Comparison of ENCODE assay signal across 10 cellular contexts in the genomic region with DNA sequence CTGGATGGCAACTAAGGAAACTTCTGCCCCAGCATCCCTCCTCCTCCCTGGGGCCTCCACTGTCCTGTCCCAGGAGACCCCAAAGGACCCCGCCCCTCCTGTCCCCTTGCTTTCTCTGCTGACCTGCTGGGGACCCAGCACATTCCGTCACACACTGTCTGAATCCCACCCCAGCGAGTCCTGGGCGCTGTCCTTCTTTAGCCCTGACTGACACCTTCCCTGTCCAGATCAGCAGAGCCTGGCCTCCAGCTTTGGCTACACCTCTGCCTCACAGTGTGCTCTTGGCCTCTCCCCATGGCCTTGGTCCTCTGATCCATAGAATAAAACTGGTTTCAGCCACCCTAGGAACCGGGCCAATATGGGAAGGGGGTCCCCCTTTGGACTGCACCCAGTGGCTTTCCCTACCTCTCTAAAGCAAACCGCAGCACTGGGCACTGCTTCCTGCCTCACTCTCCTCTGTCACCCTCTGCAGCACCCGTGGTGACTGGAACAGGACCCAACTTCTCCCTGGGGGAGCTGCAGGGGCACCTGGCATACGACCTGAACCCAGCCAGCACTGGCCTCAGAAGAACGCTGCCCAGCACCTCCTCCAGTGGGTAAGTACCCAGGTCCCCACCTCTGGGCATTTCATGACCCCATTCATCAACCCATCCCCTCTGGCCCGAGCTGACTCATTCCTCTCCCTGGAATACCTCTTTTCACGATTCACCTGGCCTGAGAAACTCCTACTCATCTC. TPM values are rescaled to one million over a fixed set of nuclear protein-coding genes. Genes with fewer than 3 reads are reported as not detected.
DNase-seq lines count a peak whose midpoint lies in the region; ATAC-seq and TF ChIP-seq lines count a peak whose summit lies in the region.
"Had no signal": no experiment of that assay in that cellular context is flagged by ENCODE, and none has a peak within 500 bp of the region (broad histone marks: within the 10 kb centered on the region; RNA-seq: fewer than 3 reads in every experiment).

No MANE protein-coding gene starts in this region.

- DNase-seq in GM12864 (ENCODE audit: low read depth) (no peak), SK-N-MC (ENCODE audit: low read depth, low spot score) (no peak), gastrocnemius medialis (no peak), OCI-M2 (lab: John Stamatoyannopoulos, UW; ENCODE audit: unreplicated experiment) (no peak), Kasumi-1 (lab: John Stamatoyannopoulos, UW) (no peak), COLO829 (ENCODE audit: low spot score) (no peak)

- H3K36me3 ChIP-seq in SK-N-MC (ENCODE audit: insufficient read depth, low read length): peaks cover 49% of the 10 kb centered on the region
- H3K36me3 ChIP-seq in gastroesophageal sphincter: peaks cover 0 to 66% of the 10 kb centered on the region in 2 donors
- peaks cover 0 to 43% of the 10 kb centered on the region in 2 donors for H3K36me3 ChIP-seq in gastrocnemius medialis

- H3K27me3 ChIP-seq in gastroesophageal sphincter (no peaks in the 10 kb centered on the region), gastrocnemius medialis (no peaks in the 10 kb centered on the region)
- H3K27me3 ChIP-seq: pancreas had no signal

- H3K9me3 ChIP-seq in SK-N-MC (ENCODE audit: low read depth, low read length) (no peaks in the 10 kb centered on the region), gastroesophageal sphincter (no peaks in the 10 kb centered on the region), gastrocnemius medialis (no peaks in the 10 kb centered on the region)
- H3K9me3 ChIP-seq: pancreas had no signal

- TF ChIP-seq CTCF in GM12864 (IDR thresholded peaks at IDR 0.05; ENCODE audit: low read depth, low read length, missing control alignments) (no peak), gastroesophageal sphincter (IDR thresholded peaks at IDR 0.05) (no peak), gastrocnemius medialis (IDR thresholded peaks at IDR 0.05 in 4 of 5, conservative IDR thresholded peaks at IDR 0.05 in 1 of 5) (no peak)

- TF ChIP-seq POLR2A in gastroesophageal sphincter (IDR thresholded peaks at IDR 0.05) (no peak), gastrocnemius medialis (IDR thresholded peaks at IDR 0.05) (no peak)

- in situ Hi-C loops in gastrocnemius medialis (cut with MboI; ENCODE audit: low sequenced_read_pairs in 4 of 4): loop anchor here in 1 of 4 donors (5.0 kb wide), 1 partner anchor 92 kb away; no protein-coding TSS in a partner anchor

- no peak overlapping the region for H3K9ac ChIP-seq in SK-N-MC (ENCODE audit: insufficient read length)

- peak overlapping the region; percentile 89; the same call in 1 of the 2 replicates for H3K27ac ChIP-seq in SK-N-MC
- peak overlapping the region; percentile 72 to 95 (median 92) for H3K27ac ChIP-seq in gastroesophageal sphincter
- peak overlapping the region; percentile 85 to 98 (median 95) for H3K27ac ChIP-seq in gastrocnemius medialis

- intact Hi-C loops in gastrocnemius medialis (cut with DNase I; ENCODE audit: low total_unique reads): no loop called here

- WGBS in gastroesophageal sphincter (ENCODE audit: low coverage in 1 of 2), 2 donors: 78 to 100% methylated on average over 3 of the region's 11 CpGs

- H3K4me1 ChIP-seq in gastroesophageal sphincter (peaks cover 5 to 71% (median 41%) of the 10 kb centered on the region in 3 donors), gastrocnemius medialis (peaks cover 39 to 40% of the 10 kb centered on the region in 2 donors)

- TF ChIP-seq EP300 in gastroesophageal sphincter (IDR thresholded peaks at IDR 0.05): no peak

- ATAC-seq in gastroesophageal sphincter (no peak), gastrocnemius medialis (no peak), GM19455 (IDR thresholded peaks at IDR 0.05; ENCODE audit: unreplicated experiment) (no peak)
- ATAC-seq: Panc1 had no signal

- H3K4me3 ChIP-seq in GM12864 (ENCODE audit: low read depth, low read length) (peak overlapping the region; percentile 63), SK-N-MC (no peak overlapping the region; the same call in 1 of the 2 replicates), gastroesophageal sphincter (peak overlapping the region in 1 of 2 donors; percentile 42), gastrocnemius medialis (peak overlapping the region in 2 of 4 donors; percentile 58 to 60)

RNA-seq across cellular contexts. Expression of a gene that starts 46.4 kb away (rescaled TPM):
- not detected for total RNA-seq in gastroesophageal sphincter
- not detected for total RNA-seq in gastrocnemius medialis

RNA-seq across cellular contexts. Expression of a gene that starts 49.3 kb away (rescaled TPM):
- total RNA-seq in gastroesophageal sphincter (not detected), gastrocnemius medialis (not detected)
- total RNA-seq: pancreas had no signal
